23 cellular contexts compared by ENCODE assay signal in genomic region chr20:5793916-5794315, GRCh38.
"Had no signal": no experiment of that assay in that cellular context is flagged by ENCODE, and none has a peak within 500 bp of the region (broad histone marks: within the 10 kb centered on the region; RNA-seq: fewer than 3 reads in every experiment).

No MANE protein-coding gene starts in this region.

- H3K9me3 ChIP-seq: lower lobe of right lung, neutrophil, psoas muscle, suprapubic skin, transverse colon, upper lobe of right lung, uterus had no signal

- ATAC-seq: left ventricle myocardium superior; lower lobe of right lung; natural killer cell; psoas muscle; right cardiac atrium; stimulated activated naive CD8-positive, alpha-beta T cell treated with anti-CD3 and anti-CD28 coated beads, Interleukin-15, amount 100 ng/mL, for 72 hours; upper lobe of right lung had no signal

- H3K9me3 Mint-ChIP-seq: immature natural killer cell; natural killer cell; stimulated activated naive CD8-positive, alpha-beta T cell treated with anti-CD3 and anti-CD28 coated beads, Interleukin-15, amount 100 ng/mL, for 72 hours had no signal

- H3K27ac ChIP-seq: coronary artery, dorsolateral prefrontal cortex, lower lobe of right lung, neutrophil, parathyroid adenoma, psoas muscle, suprapubic skin, transverse colon, upper lobe of right lung, uterus had no signal

- DNase-seq: dorsolateral prefrontal cortex; effector CD4-positive, alpha-beta T cell; hypothalamus; immature natural killer cell; islet precursor cell; kidney glomerular epithelial cell; left ventricle myocardium superior; lower lobe of right lung; natural killer cell; psoas muscle; right cardiac atrium; small intestine; stimulated activated CD4-positive, alpha-beta T cell treated with anti-CD3 and anti-CD28 coated beads, Interleukin-15, amount 100 ng/mL, for 24 hours; stimulated activated CD4-positive, alpha-beta T cell treated with anti-CD3 and anti-CD28 coated beads, Interleukin-2, amount 100 ng/mL, for 48 hours; stimulated activated naive CD4-positive, alpha-beta T cell; stimulated activated naive CD8-positive, alpha-beta T cell treated with anti-CD3 and anti-CD28 coated beads, Interleukin-15, amount 100 ng/mL, for 72 hours; transverse colon; upper lobe of right lung; uterus had no signal

- H3K79me2 ChIP-seq: parathyroid adenoma had no signal

- H3K9ac ChIP-seq: parathyroid adenoma had no signal

- H3K4me3 Mint-ChIP-seq: immature natural killer cell; natural killer cell; stimulated activated naive CD8-positive, alpha-beta T cell treated with anti-CD3 and anti-CD28 coated beads, Interleukin-15, amount 100 ng/mL, for 72 hours had no signal

- H3K27me3 ChIP-seq: dorsolateral prefrontal cortex, neutrophil, suprapubic skin, transverse colon, upper lobe of right lung, uterus had no signal

- H3K4me1 Mint-ChIP-seq: stimulated activated naive CD8-positive, alpha-beta T cell treated with anti-CD3 and anti-CD28 coated beads, Interleukin-15, amount 100 ng/mL, for 72 hours had no signal

- H3K4me1 ChIP-seq: lower lobe of right lung, parathyroid adenoma, psoas muscle, suprapubic skin, upper lobe of right lung, uterus had no signal

- H3K4me3 ChIP-seq: coronary artery, dorsolateral prefrontal cortex, lower lobe of right lung, psoas muscle, suprapubic skin, transverse colon, upper lobe of right lung, uterus had no signal

- H3K36me3 ChIP-seq: neutrophil, suprapubic skin, transverse colon, upper lobe of right lung, uterus had no signal

- H3K27me3 Mint-ChIP-seq: stimulated activated naive CD8-positive, alpha-beta T cell treated with anti-CD3 and anti-CD28 coated beads, Interleukin-15, amount 100 ng/mL, for 72 hours had no signal

- H2AFZ ChIP-seq: parathyroid adenoma had no signal

- H3K27ac Mint-ChIP-seq: natural killer cell; stimulated activated naive CD8-positive, alpha-beta T cell treated with anti-CD3 and anti-CD28 coated beads, Interleukin-15, amount 100 ng/mL, for 72 hours had no signal
